Comparison of ENCODE assay signal across 17 cellular contexts in the genomic region with DNA sequence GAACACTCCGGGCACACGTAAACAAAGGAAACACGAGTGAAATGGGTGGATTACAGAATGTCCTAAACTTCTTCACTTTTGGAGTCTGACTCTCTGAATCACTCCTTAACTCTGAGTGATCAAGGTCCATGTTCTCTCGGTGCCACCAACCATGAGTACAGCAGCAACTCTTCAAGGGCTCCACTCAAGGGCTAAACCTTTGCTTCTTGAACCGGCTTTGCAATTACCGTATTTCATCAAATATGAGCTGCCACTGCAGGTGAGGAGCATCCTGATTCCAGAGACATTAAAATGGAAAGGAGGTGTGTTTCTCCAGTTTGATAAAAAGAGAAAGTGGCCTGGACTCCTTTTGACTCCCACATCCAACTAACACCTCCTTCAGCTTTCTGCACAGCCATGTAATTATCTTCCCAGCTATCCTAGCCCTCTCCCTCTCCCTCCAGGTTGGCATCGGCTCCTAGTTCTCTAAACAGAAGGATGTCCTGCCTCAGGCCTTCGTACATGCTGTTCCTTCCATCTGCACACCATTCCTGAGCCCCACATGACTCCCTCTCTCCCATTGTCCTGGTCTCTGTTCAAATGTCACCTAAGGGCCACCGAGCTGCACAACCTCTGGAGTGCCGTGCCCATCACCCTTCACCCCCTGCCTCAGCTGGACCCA.
DNase-seq lines count a peak whose midpoint lies in the region; ATAC-seq and TF ChIP-seq lines count a peak whose summit lies in the region.
"Had no signal": no experiment of that assay in that cellular context is flagged by ENCODE, and none has a peak within 500 bp of the region (broad histone marks: within the 10 kb centered on the region; RNA-seq: fewer than 3 reads in every experiment).

No MANE protein-coding gene starts in this region.

- ATAC-seq in central memory CD8-positive, alpha-beta T cell (replicated peaks; ENCODE audit: extremely low read depth, poor library complexity, severe bottlenecking), result no peak

- H3K27ac Mint-ChIP-seq in central memory CD8-positive, alpha-beta T cell (ENCODE audit: low read depth), result peak overlapping the region; percentile 61
- H3K27ac Mint-ChIP-seq in progenitor cell of endocrine pancreas, result peak overlapping the region; percentile 6

- TF ChIP-seq CTCF in progenitor cell of endocrine pancreas (IDR thresholded peaks at IDR 0.05; ENCODE audit: unreplicated experiment), result no peak
- TF ChIP-seq CTCF in GM10248 (IDR thresholded peaks at IDR 0.05; ENCODE audit: control extremely low read depth, extremely low read depth, low read depth, missing control alignments), result no peak

- DNase-seq in DMS53 (lab: John Stamatoyannopoulos, UW), result peak; percentile 23
- DNase-seq in DMS53 treated with DMSO at 0.1 percent for 48 hours (lab: John Stamatoyannopoulos, UW; ENCODE audit: unreplicated experiment), result no peak
- DNase-seq in HT-29 (ENCODE audit: low spot score), result peak; percentile 3
- DNase-seq in central memory CD8-positive, alpha-beta T cell (ENCODE audit: low spot score in 2 of 2), result no peak
- DNase-seq in progenitor cell of endocrine pancreas (ENCODE audit: low spot score, unreplicated experiment), result no peak
- DNase-seq in GM10248 (ENCODE audit: extremely low spot score), result no peak
- DNase-seq in activated CD8-positive, alpha-beta memory T cell treated with anti-CD3 and anti-CD28 coated beads, Interleukin-2, amount 50 U/mL, for 48 hours, result no peak
- DNase-seq in NCI-H446 treated with DMSO at 0.1 percent for 48 hours (lab: John Stamatoyannopoulos, UW), result no peak
- DNase-seq: Calu3, DMS153, KG1, NCI-H1105, NCI-H2081, NCI-H524 treated with DMSO at 0.1 percent for 48 hours, Right ventricle myocardium superior, SW 1271 had no signal

- H3K4me3 Mint-ChIP-seq in central memory CD8-positive, alpha-beta T cell, result no peak overlapping the region
- H3K4me3 Mint-ChIP-seq in progenitor cell of endocrine pancreas (ENCODE audit: low read depth), result no peak overlapping the region
- H3K4me3 Mint-ChIP-seq: CD8-positive, alpha-beta memory T cell had no signal

- POLR2A ChIA-PET in GM10248 (lab: Yijun Ruan, JAX), result no interaction called here

- H3K4me1 Mint-ChIP-seq in central memory CD8-positive, alpha-beta T cell, result peaks cover 5% of the 10 kb centered on the region
- peaks cover 12% of the 10 kb centered on the region for H3K4me1 Mint-ChIP-seq in progenitor cell of endocrine pancreas (ENCODE audit: low read depth)

- CTCF ChIA-PET in GM10248 (lab: Yijun Ruan, JAX), result interaction anchor here (0.9 to 7.2 kb wide), 7 partner anchors 7 to 212 kb away, joined by 3 to 108 read pairs (median 9); no protein-coding TSS in a partner anchor

- H3K27me3 Mint-ChIP-seq in central memory CD8-positive, alpha-beta T cell, result peaks cover under 1% of the 10 kb centered on the region
- peaks cover 3% of the 10 kb centered on the region for H3K27me3 Mint-ChIP-seq in progenitor cell of endocrine pancreas

- no peaks in the 10 kb centered on the region for H3K9me3 Mint-ChIP-seq in central memory CD8-positive, alpha-beta T cell
- no peaks in the 10 kb centered on the region for H3K9me3 Mint-ChIP-seq in progenitor cell of endocrine pancreas (ENCODE audit: low read depth)
- H3K9me3 Mint-ChIP-seq: CD8-positive, alpha-beta memory T cell had no signal

- H3K36me3 Mint-ChIP-seq in central memory CD8-positive, alpha-beta T cell (ENCODE audit: insufficient read depth), result peaks cover 1% of the 10 kb centered on the region
- no peaks in the 10 kb centered on the region for H3K36me3 Mint-ChIP-seq in progenitor cell of endocrine pancreas (ENCODE audit: insufficient read depth)
- H3K36me3 Mint-ChIP-seq: CD8-positive, alpha-beta memory T cell had no signal

Comparison
In these comparisons a context has a peak if more than half of its experiments do, and no peak if none do; other contexts are left out.
1. DNase-seq: peak in DMS53 (single experiment) and HT-29 (single experiment); none in DMS53 treated with DMSO at 0.1 percent for 48 hours (single experiment), central memory CD8-positive, alpha-beta T cell (0 of 2), progenitor cell of endocrine pancreas (single experiment), GM10248 (single experiment), activated CD8-positive, alpha-beta memory T cell treated with anti-CD3 and anti-CD28 coated beads, Interleukin-2, amount 50 U/mL, for 48 hours (single experiment) and NCI-H446 treated with DMSO at 0.1 percent for 48 hours (single experiment).